Comparison of ENCODE assay signal across 8 cellular contexts in the genomic region with DNA sequence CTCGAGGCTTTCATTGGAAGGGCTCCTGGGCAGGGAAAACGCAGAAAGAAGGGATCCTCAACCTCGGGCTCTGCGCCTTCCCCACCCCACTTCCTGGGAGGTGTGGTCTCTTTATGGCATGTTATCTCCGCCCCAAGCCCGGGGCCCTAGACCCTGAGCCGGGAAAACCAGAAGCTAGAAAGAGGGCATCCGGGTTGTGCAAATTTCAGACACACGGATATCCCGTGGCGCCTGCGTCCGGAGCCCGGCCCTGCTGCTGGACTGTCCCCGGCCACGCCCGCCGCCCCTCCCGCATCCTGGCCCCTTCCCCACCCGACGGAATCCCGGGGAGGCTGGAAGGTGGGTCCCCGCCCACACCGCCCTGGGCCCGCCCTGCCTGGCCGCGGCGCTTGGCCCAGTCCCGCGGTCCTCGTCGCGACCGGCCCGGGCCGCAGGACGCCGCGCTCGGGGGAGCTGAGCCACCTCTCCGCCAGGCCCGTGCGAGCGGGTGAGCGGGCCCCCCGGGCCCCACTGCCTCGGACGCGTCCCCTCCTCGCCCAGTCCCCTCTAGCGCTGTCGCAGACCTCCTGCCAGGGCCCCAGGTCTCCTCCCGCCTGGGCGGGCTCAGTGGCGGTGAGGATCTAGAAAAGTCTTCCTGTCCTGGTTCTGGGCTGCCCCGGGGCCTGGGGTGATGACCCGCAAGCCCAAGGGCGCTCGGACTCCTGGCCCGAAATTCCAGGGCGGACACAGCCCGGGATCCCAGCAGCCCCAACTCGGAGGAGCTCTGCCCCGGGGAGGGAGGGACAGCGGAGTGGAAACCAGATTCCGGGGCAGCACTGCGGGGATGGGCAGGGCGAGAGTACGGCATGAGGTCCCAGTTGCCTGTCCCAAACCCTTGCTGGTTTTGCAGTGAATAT. TPM values are rescaled to one million over a fixed set of nuclear protein-coding genes. Genes with fewer than 3 reads are reported as not detected.
DNase-seq lines count a peak whose midpoint lies in the region; ATAC-seq lines count a peak whose summit lies in the region.

TSS of gene SLC16A5 (plus strand) at position 397 of the 896 bp plus-strand sequence. CDS start 5,683 bp downstream, outside the sequence.

- H3K4me3 ChIP-seq in Karpas-422 (ENCODE audit: low read length), result no peak within 1 kb of the TSS

- no peaks in the 10 kb centered on the region for H3K27me3 ChIP-seq in Karpas-422 (ENCODE audit: low read length)

- DNase-seq in GM03348 (ENCODE audit: low spot score) (peak; percentile 94), T1000 (lab: John Stamatoyannopoulos, UW) (peak; percentile 25), cerebellar cortex (ENCODE audit: low spot score) (peak; percentile 84), iris pigment epithelial cell (ENCODE audit: low read depth) (peak; percentile 81), NCI-H2227 (lab: John Stamatoyannopoulos, UW; ENCODE audit: unreplicated experiment) (no peak), Karpas-422 (no peak)
- peak; percentile 46 for DNase-seq in stimulated activated CD4-positive, alpha-beta T cell treated with anti-CD3 and anti-CD28 coated beads, Interleukin-4, amount 100 ng/mL, for 1 hour

- H3K9ac ChIP-seq in Karpas-422 (ENCODE audit: low read length), result no peak within 1 kb of the TSS

- peak; percentile 52 for ATAC-seq in HG03108 (IDR thresholded peaks at IDR 0.05; ENCODE audit: unreplicated experiment)

- H3K27ac ChIP-seq in Karpas-422 (ENCODE audit: low read length), result no peak within 1 kb of the TSS

- no peaks in the 10 kb centered on the region for H3K9me3 ChIP-seq in Karpas-422 (ENCODE audit: low read length)

- H3K9me2 ChIP-seq in Karpas-422 (replicated peaks; ENCODE audit: insufficient read depth, low read length), result no peaks in the 10 kb centered on the region

- no peaks in the 10 kb centered on the region for H3K4me1 ChIP-seq in Karpas-422 (ENCODE audit: low read length)

- H3K36me3 ChIP-seq in Karpas-422 (ENCODE audit: insufficient read depth, low read length), result no peaks in the 10 kb centered on the region

- H3K79me2 ChIP-seq in Karpas-422 (ENCODE audit: low read length), result no peaks in the 10 kb centered on the region

- no peak within 1 kb of the TSS for H2AFZ ChIP-seq in Karpas-422 (ENCODE audit: low read length)

- H4K20me1 ChIP-seq in Karpas-422 (ENCODE audit: insufficient read depth, low read depth, low read length), result no peaks in the 10 kb centered on the region

- no peak within 1 kb of the TSS for H3K4me2 ChIP-seq in Karpas-422 (ENCODE audit: low read depth, low read length, poor library complexity, severe bottlenecking)

RNA-seq across cellular contexts. Expression of gene SLC16A5, which starts in this region (rescaled TPM):
- not detected in 2 replicates for total RNA-seq in Karpas-422 (2014; rRNA removed; shearing (Covaris generic); ENCODE audit: low replicate concordance)

Comparison
In these comparisons a context has a peak if more than half of its experiments do, and no peak if none do; other contexts are left out.
1. DNase-seq: peak in GM03348 (single experiment), T1000 (single experiment), cerebellar cortex (single experiment), iris pigment epithelial cell (single experiment) and stimulated activated CD4-positive, alpha-beta T cell treated with anti-CD3 and anti-CD28 coated beads, Interleukin-4, amount 100 ng/mL, for 1 hour (single experiment); none in NCI-H2227 (single experiment) and Karpas-422 (single experiment).